In genomic region chr20:50108571-50109235, GRCh38 we compare ENCODE assay signal across 14 cellular contexts. TPM values are rescaled to one million over a fixed set of nuclear protein-coding genes. Genes with fewer than 3 reads are reported as not detected.
A peak's percentile ranks its signal among the peaks of the same experiment; 100 is the strongest.
DNase-seq lines count a peak whose midpoint lies in the region; ATAC-seq and TF ChIP-seq lines count a peak whose summit lies in the region.
"Had no signal": no experiment of that assay in that cellular context is flagged by ENCODE, and none has a peak within 500 bp of the region (broad histone marks: within the 10 kb centered on the region; RNA-seq: fewer than 3 reads in every experiment).

No MANE protein-coding gene starts in this region.

- peak overlapping the region; percentile 88 to 95 for H3K4me3 Mint-ChIP-seq in effector memory CD8-positive, alpha-beta T cell
- H3K4me3 Mint-ChIP-seq: mesothelial cell of epicardium had no signal

- H3K27me3 Mint-ChIP-seq in effector memory CD8-positive, alpha-beta T cell, result no peaks in the 10 kb centered on the region

- peaks cover 99% of the 10 kb centered on the region for H3K79me2 ChIP-seq in Karpas-422 (ENCODE audit: low read length)

- H3K9me3 Mint-ChIP-seq in effector memory CD8-positive, alpha-beta T cell, result no peaks in the 10 kb centered on the region
- H3K9me3 Mint-ChIP-seq: mesothelial cell of epicardium had no signal

- H3K27ac ChIP-seq in Karpas-422 (ENCODE audit: low read length) (no peak overlapping the region), psoas muscle (peak overlapping the region; percentile 97)

- peaks cover 62 to 68% of the 10 kb centered on the region in 2 donors for H3K4me1 Mint-ChIP-seq in effector memory CD8-positive, alpha-beta T cell (ENCODE audit: low read depth in 2 of 2)

- H3K9me3 ChIP-seq in Karpas-422 (ENCODE audit: low read length) (no peaks in the 10 kb centered on the region), psoas muscle (no peaks in the 10 kb centered on the region)

- no peak overlapping the region for H3K9ac ChIP-seq in Karpas-422 (ENCODE audit: low read length)

- H3K36me3 ChIP-seq in Karpas-422 (ENCODE audit: insufficient read depth, low read length) (peaks cover 20% of the 10 kb centered on the region), psoas muscle (ENCODE audit: insufficient read depth in 1 of 2, low read depth in 1 of 2) (no peaks in the 10 kb centered on the region)

- no peak for ATAC-seq in effector memory CD8-positive, alpha-beta T cell (replicated peaks)
- ATAC-seq in psoas muscle (no peak), HG02870 (IDR thresholded peaks at IDR 0.05; ENCODE audit: unreplicated experiment) (no peak)

- H3K27me3 ChIP-seq in Karpas-422 (ENCODE audit: low read length) (no peaks in the 10 kb centered on the region), psoas muscle (ENCODE audit: insufficient read depth in 3 of 3, low read length in 2 of 3) (no peaks in the 10 kb centered on the region)

- DNase-seq in ELR (ENCODE audit: low read depth), result peak; percentile 66
- DNase-seq in Karpas-422, result no peak
- no peak for DNase-seq in effector memory CD8-positive, alpha-beta T cell
- DNase-seq in psoas muscle, result no peak
- no peak for DNase-seq in cerebellar nuclear complex (lab: John Stamatoyannopoulos, UW)
- DNase-seq in cortex of kidney (lab: John Stamatoyannopoulos, UW), result no peak
- DNase-seq: activated CD4-positive, CD25-positive, alpha-beta regulatory T cell treated with anti-CD3 and anti-CD28 coated beads, Interleukin-2, amount 50 U/mL, for 72 hours; amygdala; DMS 273 treated with DMSO at 0.1 percent for 48 hours; NCI-H1105; NCI-H748 treated with DMSO at 0.1 percent for 48 hours; SIG-M5 had no signal

- no peaks in the 10 kb centered on the region for H3K9me2 ChIP-seq in Karpas-422 (replicated peaks; ENCODE audit: insufficient read depth, low read length)

- peak overlapping the region; percentile 20 for H3K4me2 ChIP-seq in Karpas-422 (ENCODE audit: low read depth, low read length, poor library complexity, severe bottlenecking)

- H4K20me1 ChIP-seq in Karpas-422 (ENCODE audit: insufficient read depth, low read depth, low read length), result peaks cover 52% of the 10 kb centered on the region

- no peak for TF ChIP-seq CTCF in psoas muscle (IDR thresholded peaks at IDR 0.05)

- H2AFZ ChIP-seq in Karpas-422 (ENCODE audit: low read length), result no peak overlapping the region

- intact Hi-C loops in psoas muscle (cut with DNase I), result no loop called here

- peak overlapping the region; percentile 93 to 96 for H3K27ac Mint-ChIP-seq in effector memory CD8-positive, alpha-beta T cell

- H3K4me3 ChIP-seq in Karpas-422 (ENCODE audit: low read length) (no peak overlapping the region), psoas muscle (no peak overlapping the region)

- 40 to 66% (median 46%) methylated on average over 4 of the region's 4 CpGs for WGBS in psoas muscle, 3 donors

- H3K4me1 ChIP-seq in Karpas-422 (ENCODE audit: low read length), result peaks cover 48% of the 10 kb centered on the region
- H3K4me1 ChIP-seq in psoas muscle, result peaks cover 70% of the 10 kb centered on the region

- H3K36me3 Mint-ChIP-seq in effector memory CD8-positive, alpha-beta T cell (ENCODE audit: insufficient read depth), result peaks cover 30% of the 10 kb centered on the region

RNA-seq across cellular contexts. Expression of gene UBE2V1, which starts 4.2 kb away (rescaled TPM):
- 76.7 and 95.6 TPM in 2 replicates for total RNA-seq in Karpas-422 (2014; rRNA removed; shearing (Covaris generic); ENCODE audit: low replicate concordance)
- 10 to 100 TPM; 45.2 to 78.1 (median 57.5) TPM for total RNA-seq in psoas muscle
- polyA plus RNA-seq in psoas muscle, result 100 to 1,000 TPM in 2 of 3 donors, 10 to 100 TPM in 1; 57.1 to 165 (median 103) TPM

RNA-seq across cellular contexts. Expression of gene PEDS1, which starts 44.8 kb away (rescaled TPM):
- 14.5 and 29.7 TPM in 2 replicates for total RNA-seq in Karpas-422 (2014; rRNA removed; shearing (Covaris generic); ENCODE audit: low replicate concordance)
- 10 to 100 TPM; 17.5 to 59.2 (median 35.0) TPM for total RNA-seq in psoas muscle
- polyA plus RNA-seq in psoas muscle, result 10 to 100 TPM; 23.8 to 55.1 (median 49.2) TPM
